7 cellular contexts compared by ENCODE assay signal in the genomic region with DNA sequence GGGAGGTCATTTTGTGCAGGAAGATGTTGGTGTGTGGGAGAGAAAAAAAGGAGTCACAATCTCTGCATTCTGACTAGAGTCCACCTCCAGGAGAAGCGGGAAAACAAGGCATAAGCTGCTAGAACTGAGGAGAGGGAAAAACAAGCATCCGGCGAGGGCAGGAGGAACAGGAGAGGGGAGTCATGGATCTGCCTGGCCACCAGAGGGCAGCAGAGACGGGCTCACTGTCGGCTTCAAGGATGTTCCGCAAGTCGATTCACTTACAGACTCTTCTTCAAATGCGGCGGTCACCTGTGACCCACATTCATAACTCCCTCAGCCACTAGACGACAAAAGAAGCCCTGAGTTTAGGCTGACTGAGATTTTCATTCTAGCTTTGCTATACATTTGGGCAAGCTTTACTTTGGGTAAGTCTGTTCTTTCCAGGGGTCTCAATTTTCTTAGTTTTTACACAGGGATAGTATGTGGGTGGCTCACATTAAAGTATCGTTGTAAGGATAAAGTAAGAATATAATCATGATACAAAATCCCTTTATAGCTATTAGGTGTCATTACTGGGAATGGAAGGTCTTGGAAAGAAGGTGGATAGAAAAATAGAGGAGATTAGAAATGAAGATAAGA. TPM values are rescaled to one million over a fixed set of nuclear protein-coding genes. Genes with fewer than 3 reads are reported as not detected.
DNase-seq lines count a peak whose midpoint lies in the region; ATAC-seq and TF ChIP-seq lines count a peak whose summit lies in the region.

No MANE protein-coding gene starts in this region.

- peak; percentile 57 for DNase-seq in NCI-H1105 (lab: John Stamatoyannopoulos, UW)
- peak; percentile 56 to 83 (median 79) for DNase-seq in T-helper 2 cell
- DNase-seq in amniotic epithelial cell (ENCODE audit: low read depth), result peak; percentile 62
- peak; percentile 81 for DNase-seq in left ventricle myocardium superior
- DNase-seq in retina, result peak; percentile 85

- ATAC-seq in left ventricle myocardium superior (peak; percentile 84), GM19023 (IDR thresholded peaks at IDR 0.05; ENCODE audit: unreplicated experiment) (no peak)

- intact Hi-C loops in left ventricle myocardium superior (cut with micrococcal nuclease), result loop anchor here (10.0 kb wide), 3 partner anchors 169 to 451 kb away; no protein-coding TSS in a partner anchor

- peak; percentile 95 for TF ChIP-seq CTCF in GM12874 (IDR thresholded peaks at IDR 0.05; ENCODE audit: insufficient read depth, low read depth, low read length)

RNA-seq across cellular contexts. Expression of a gene that starts 6.6 kb away (rescaled TPM):
- total RNA-seq in left ventricle myocardium superior, result not detected

RNA-seq across cellular contexts. Expression of a gene that starts 26.1 kb away (rescaled TPM):
- total RNA-seq in left ventricle myocardium superior, result 109 TPM

RNA-seq across cellular contexts. Expression of a gene that starts 41.8 kb away (rescaled TPM):
- total RNA-seq in left ventricle myocardium superior, result not detected
